ENCODE assay signal across 17 cellular contexts in the genomic region with DNA sequence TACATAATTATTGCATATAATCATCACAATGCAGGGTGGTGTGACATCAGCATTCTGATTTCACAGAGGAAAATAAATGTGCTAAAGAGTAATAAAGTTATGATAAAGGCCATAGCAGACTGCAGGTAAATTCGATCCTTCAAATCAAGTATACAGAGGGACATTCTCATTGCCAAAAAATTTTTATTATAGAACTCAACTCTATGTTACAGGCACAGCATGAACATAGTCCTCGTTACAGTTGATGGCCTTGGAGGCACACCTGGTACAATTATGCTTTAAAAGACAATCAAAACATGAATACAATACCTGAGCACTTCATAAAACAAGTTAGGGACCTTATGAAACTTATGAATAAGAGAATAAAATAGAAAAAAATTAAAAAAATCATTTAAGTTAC.
DNase-seq lines count a peak whose midpoint lies in the region; ATAC-seq and TF ChIP-seq lines count a peak whose summit lies in the region.
"Had no signal": no experiment of that assay in that cellular context is flagged by ENCODE, and none has a peak within 500 bp of the region (broad histone marks: within the 10 kb centered on the region; RNA-seq: fewer than 3 reads in every experiment).

No MANE protein-coding gene starts in this region.

- H3K4me2 ChIP-seq in osteoblast (ENCODE audit: insufficient read depth, low read length), result peak overlapping the region; percentile 65

- ATAC-seq in left colon, result peak; percentile 92
- ATAC-seq in GM21528 (IDR thresholded peaks at IDR 0.05; ENCODE audit: low FRiP score, unreplicated experiment), result no peak
- no peak for ATAC-seq in GM19455 (IDR thresholded peaks at IDR 0.05; ENCODE audit: unreplicated experiment)
- ATAC-seq: HepG2 had no signal

- no peak overlapping the region for H2AFZ ChIP-seq in osteoblast (ENCODE audit: low read length)

- peak; percentile 10 for DNase-seq in NCI-H748 (lab: John Stamatoyannopoulos, UW; ENCODE audit: unreplicated experiment)
- no peak for DNase-seq in NCI-H748 treated with DMSO at 0.1 percent for 48 hours (lab: John Stamatoyannopoulos, UW)
- DNase-seq in NCI-H226, result peak; percentile 8
- DNase-seq in left colon, result no peak
- no peak for DNase-seq in osteoblast (ENCODE audit: insufficient read length, low spot score, missing footprints)
- DNase-seq in DMS79 (lab: John Stamatoyannopoulos, UW), result no peak
- DNase-seq: 8988T; CD4-positive, CD25-positive, alpha-beta regulatory T cell; DMS153; DND-41; GDM1; GOT3; H9 had no signal

- no peak overlapping the region for H3K4me3 ChIP-seq in osteoblast (ENCODE audit: insufficient read depth, low read length)
- H3K4me3 ChIP-seq: BLaER1 treated with 17β-estradiol and CSF1 and Interleukin-3, amounts not matched to agents 10 nM and 100 nM had no signal

- no peaks in the 10 kb centered on the region for H3K79me2 ChIP-seq in osteoblast (ENCODE audit: insufficient read depth, low read length)

- H3K9me3 ChIP-seq in osteoblast (ENCODE audit: low read depth, low read length), result peaks cover 2% of the 10 kb centered on the region
- H3K9me3 ChIP-seq: BLaER1 treated with 17β-estradiol and CSF1 and Interleukin-3, amounts not matched to agents 10 nM and 100 nM had no signal

- H3K36me3 ChIP-seq in osteoblast (ENCODE audit: insufficient read depth, low read length), result no peaks in the 10 kb centered on the region
- H3K36me3 ChIP-seq: BLaER1 treated with 17β-estradiol and CSF1 and Interleukin-3, amounts not matched to agents 10 nM and 100 nM had no signal

- H3K27me3 ChIP-seq in osteoblast (ENCODE audit: insufficient read depth, low read length), result no peaks in the 10 kb centered on the region
- H3K27me3 ChIP-seq: BLaER1 treated with 17β-estradiol and CSF1 and Interleukin-3, amounts not matched to agents 10 nM and 100 nM had no signal

- H3K27ac ChIP-seq in osteoblast (ENCODE audit: low read depth, low read length), result peak overlapping the region; percentile 62
- H3K27ac ChIP-seq: BLaER1 treated with 17β-estradiol and CSF1 and Interleukin-3, amounts not matched to agents 10 nM and 100 nM had no signal

- TF ChIP-seq CTCF in osteoblast (IDR thresholded peaks at IDR 0.05; ENCODE audit: extremely low read depth, low read depth, low read length), result no peak

- intact Hi-C loops in left colon (cut with DNase I, micrococcal nuclease), result no loop called here

- no peaks in the 10 kb centered on the region for H4K20me1 ChIP-seq in osteoblast (ENCODE audit: insufficient read depth, low read length)
- H4K20me1 ChIP-seq: BLaER1 treated with 17β-estradiol and CSF1 and Interleukin-3, amounts not matched to agents 10 nM and 100 nM had no signal

- H3K4me1 ChIP-seq in osteoblast (ENCODE audit: insufficient read depth, low read length), result peaks cover 13% of the 10 kb centered on the region

Comparison
In these comparisons a context has a peak if more than half of its experiments do, and no peak if none do; other contexts are left out.
1. DNase-seq: peak in NCI-H748 (single experiment) and NCI-H226 (single experiment); none in NCI-H748 treated with DMSO at 0.1 percent for 48 hours (single experiment), left colon (0 of 2), osteoblast (single experiment) and DMS79 (single experiment).